Comparison of ENCODE assay signal across 1 cellular context in the genomic region with DNA sequence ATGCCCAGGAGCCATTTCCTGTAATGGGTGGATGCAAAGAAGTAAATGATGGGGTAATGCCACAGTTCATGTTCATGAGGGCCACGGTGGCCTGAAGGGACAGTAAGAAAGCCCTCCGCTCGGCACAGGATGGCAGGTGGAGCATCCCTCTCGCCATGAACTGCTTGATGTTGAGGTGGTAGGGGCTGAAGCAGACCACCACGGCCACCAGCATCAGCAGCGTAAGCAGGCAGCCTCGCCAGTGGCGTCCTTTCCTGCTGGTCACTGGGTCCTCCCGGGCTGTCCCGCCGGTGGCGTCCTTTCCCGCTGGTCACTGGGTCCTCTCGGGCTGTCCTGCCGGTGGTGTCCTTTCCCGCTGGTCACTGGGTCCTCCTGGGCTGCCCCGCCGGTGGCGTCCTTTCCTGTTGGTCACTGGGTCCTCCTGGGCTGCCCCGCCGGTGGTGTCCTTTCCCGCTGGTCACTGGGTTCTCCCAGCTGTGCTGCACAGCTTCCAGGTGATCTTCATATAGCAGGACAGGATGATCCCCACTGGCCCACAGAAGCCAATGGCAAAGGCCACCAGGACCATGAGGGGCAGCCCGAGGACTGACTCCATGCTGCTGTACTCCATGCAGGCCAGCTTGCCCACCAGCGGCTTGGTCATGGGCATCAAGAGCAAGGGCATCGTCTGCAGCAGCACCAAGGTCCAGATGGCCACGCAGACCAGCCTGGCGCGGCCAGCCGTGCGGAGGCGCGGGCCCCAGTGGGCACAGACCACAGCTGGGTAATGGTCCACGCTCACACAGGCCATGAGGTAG.
TF ChIP-seq lines count a peak whose summit lies in the region.

No MANE protein-coding gene starts in this region.

TF ChIP-seq in H1, 55 proteins besides CTCF, POLR2A, EP300 and RAD21:
- TF ChIP-seq FOSL1 (IDR thresholded peaks at IDR 0.05; ENCODE audit: insufficient read depth, low read depth, low read length) (no peak), CTBP2 (IDR thresholded peaks at IDR 0.05; ENCODE audit: borderline replicate concordance, insufficient read depth, insufficient read length, low read length) (no peak), RNF2 (IDR thresholded peaks at IDR 0.05; ENCODE audit: borderline replicate concordance, low read depth, low read length, missing control alignments, poor library complexity, severe bottlenecking) (no peak), PHF8 (conservative IDR thresholded peaks at IDR 0.05; ENCODE audit: low read depth, low read length) (no peak), POLR2AphosphoS5 (IDR thresholded peaks at IDR 0.05; ENCODE audit: low read depth, low read length) (no peak), ASH2L (IDR thresholded peaks at IDR 0.05; ENCODE audit: low read length) (no peak), TAF1 (IDR thresholded peaks at IDR 0.05; ENCODE audit: low read depth, low read length) (no peak), SIRT6 (IDR thresholded peaks at IDR 0.05; ENCODE audit: low read length) (no peak)
- TF ChIP-seq, protein P1, sequence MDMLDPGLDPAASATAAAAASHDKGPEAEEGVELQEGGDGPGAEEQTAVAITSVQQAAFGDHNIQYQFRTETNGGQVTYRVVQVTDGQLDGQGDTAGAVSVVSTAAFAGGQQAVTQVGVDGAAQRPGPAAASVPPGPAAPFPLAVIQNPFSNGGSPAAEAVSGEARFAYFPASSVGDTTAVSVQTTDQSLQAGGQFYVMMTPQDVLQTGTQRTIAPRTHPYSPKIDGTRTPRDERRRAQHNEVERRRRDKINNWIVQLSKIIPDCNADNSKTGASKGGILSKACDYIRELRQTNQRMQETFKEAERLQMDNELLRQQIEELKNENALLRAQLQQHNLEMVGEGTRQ (IDR thresholded peaks at IDR 0.05; ENCODE audit: low read length): no peak
- TF ChIP-seq, protein P2, sequence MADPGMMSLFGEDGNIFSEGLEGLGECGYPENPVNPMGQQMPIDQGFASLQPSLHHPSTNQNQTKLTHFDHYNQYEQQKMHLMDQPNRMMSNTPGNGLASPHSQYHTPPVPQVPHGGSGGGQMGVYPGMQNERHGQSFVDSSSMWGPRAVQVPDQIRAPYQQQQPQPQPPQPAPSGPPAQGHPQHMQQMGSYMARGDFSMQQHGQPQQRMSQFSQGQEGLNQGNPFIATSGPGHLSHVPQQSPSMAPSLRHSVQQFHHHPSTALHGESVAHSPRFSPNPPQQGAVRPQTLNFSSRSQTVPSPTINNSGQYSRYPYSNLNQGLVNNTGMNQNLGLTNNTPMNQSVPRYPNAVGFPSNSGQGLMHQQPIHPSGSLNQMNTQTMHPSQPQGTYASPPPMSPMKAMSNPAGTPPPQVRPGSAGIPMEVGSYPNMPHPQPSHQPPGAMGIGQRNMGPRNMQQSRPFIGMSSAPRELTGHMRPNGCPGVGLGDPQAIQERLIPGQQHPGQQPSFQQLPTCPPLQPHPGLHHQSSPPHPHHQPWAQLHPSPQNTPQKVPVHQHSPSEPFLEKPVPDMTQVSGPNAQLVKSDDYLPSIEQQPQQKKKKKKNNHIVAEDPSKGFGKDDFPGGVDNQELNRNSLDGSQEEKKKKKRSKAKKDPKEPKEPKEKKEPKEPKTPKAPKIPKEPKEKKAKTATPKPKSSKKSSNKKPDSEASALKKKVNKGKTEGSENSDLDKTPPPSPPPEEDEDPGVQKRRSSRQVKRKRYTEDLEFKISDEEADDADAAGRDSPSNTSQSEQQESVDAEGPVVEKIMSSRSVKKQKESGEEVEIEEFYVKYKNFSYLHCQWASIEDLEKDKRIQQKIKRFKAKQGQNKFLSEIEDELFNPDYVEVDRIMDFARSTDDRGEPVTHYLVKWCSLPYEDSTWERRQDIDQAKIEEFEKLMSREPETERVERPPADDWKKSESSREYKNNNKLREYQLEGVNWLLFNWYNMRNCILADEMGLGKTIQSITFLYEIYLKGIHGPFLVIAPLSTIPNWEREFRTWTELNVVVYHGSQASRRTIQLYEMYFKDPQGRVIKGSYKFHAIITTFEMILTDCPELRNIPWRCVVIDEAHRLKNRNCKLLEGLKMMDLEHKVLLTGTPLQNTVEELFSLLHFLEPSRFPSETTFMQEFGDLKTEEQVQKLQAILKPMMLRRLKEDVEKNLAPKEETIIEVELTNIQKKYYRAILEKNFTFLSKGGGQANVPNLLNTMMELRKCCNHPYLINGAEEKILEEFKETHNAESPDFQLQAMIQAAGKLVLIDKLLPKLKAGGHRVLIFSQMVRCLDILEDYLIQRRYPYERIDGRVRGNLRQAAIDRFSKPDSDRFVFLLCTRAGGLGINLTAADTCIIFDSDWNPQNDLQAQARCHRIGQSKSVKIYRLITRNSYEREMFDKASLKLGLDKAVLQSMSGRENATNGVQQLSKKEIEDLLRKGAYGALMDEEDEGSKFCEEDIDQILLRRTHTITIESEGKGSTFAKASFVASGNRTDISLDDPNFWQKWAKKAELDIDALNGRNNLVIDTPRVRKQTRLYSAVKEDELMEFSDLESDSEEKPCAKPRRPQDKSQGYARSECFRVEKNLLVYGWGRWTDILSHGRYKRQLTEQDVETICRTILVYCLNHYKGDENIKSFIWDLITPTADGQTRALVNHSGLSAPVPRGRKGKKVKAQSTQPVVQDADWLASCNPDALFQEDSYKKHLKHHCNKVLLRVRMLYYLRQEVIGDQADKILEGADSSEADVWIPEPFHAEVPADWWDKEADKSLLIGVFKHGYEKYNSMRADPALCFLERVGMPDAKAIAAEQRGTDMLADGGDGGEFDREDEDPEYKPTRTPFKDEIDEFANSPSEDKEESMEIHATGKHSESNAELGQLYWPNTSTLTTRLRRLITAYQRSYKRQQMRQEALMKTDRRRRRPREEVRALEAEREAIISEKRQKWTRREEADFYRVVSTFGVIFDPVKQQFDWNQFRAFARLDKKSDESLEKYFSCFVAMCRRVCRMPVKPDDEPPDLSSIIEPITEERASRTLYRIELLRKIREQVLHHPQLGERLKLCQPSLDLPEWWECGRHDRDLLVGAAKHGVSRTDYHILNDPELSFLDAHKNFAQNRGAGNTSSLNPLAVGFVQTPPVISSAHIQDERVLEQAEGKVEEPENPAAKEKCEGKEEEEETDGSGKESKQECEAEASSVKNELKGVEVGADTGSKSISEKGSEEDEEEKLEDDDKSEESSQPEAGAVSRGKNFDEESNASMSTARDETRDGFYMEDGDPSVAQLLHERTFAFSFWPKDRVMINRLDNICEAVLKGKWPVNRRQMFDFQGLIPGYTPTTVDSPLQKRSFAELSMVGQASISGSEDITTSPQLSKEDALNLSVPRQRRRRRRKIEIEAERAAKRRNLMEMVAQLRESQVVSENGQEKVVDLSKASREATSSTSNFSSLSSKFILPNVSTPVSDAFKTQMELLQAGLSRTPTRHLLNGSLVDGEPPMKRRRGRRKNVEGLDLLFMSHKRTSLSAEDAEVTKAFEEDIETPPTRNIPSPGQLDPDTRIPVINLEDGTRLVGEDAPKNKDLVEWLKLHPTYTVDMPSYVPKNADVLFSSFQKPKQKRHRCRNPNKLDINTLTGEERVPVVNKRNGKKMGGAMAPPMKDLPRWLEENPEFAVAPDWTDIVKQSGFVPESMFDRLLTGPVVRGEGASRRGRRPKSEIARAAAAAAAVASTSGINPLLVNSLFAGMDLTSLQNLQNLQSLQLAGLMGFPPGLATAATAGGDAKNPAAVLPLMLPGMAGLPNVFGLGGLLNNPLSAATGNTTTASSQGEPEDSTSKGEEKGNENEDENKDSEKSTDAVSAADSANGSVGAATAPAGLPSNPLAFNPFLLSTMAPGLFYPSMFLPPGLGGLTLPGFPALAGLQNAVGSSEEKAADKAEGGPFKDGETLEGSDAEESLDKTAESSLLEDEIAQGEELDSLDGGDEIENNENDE (IDR thresholded peaks at IDR 0.05; ENCODE audit: insufficient replicate concordance, low read length): no peak
